In the genomic region with DNA sequence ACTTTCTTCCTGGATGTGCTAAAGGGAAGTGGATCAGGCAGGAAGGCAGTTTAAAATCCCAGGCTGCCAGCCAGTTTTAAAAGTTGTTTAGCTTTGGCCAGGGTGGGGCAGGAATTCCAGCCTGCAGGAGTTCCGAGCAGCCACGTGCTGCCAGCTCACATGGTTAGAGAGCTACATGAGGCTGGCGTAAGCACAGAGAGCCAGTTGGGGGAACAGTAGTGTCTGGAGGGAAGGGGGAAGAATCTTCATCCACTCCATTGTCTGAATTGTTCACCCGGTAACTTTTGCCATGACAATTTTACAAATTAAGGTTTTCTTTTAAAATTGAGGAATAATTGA, we compare ENCODE assay signal across 8 cellular contexts. TPM values are rescaled to one million over a fixed set of nuclear protein-coding genes. Genes with fewer than 3 reads are reported as not detected.
DNase-seq lines count a peak whose midpoint lies in the region; ATAC-seq, FAIRE-seq and TF ChIP-seq lines count a peak whose summit lies in the region.

No MANE protein-coding gene starts in this region.

- peaks cover 92% of the 10 kb centered on the region for H3K4me1 ChIP-seq in CD4-positive, alpha-beta memory T cell (ENCODE audit: insufficient read depth, low read length)
- H3K4me1 ChIP-seq in mammary epithelial cell (ENCODE audit: insufficient read depth, low read length), result peaks cover 69% of the 10 kb centered on the region

- no peaks in the 10 kb centered on the region for H3K9me3 ChIP-seq in CD4-positive, alpha-beta memory T cell (ENCODE audit: control insufficient read depth in 1 of 2, low read length in 2 of 2)
- no peaks in the 10 kb centered on the region for H3K9me3 ChIP-seq in mammary epithelial cell (replicated peaks; ENCODE audit: insufficient read depth, low read length)

- H3K27ac Mint-ChIP-seq in CD4-positive, alpha-beta memory T cell, result peak overlapping the region; percentile 53 to 87 (median 70)
- peak overlapping the region in 1 of 2 donors; percentile 67 for H3K27ac Mint-ChIP-seq in activated naive CD4-positive, alpha-beta T cell treated with anti-CD3 and anti-CD28 coated beads, Interleukin-2, amount 50 U/mL, for 72 hours

- peaks cover 35 to 37% of the 10 kb centered on the region in 2 donors for H3K36me3 Mint-ChIP-seq in CD4-positive, alpha-beta memory T cell
- H3K36me3 Mint-ChIP-seq in activated naive CD4-positive, alpha-beta T cell treated with anti-CD3 and anti-CD28 coated beads, Interleukin-2, amount 50 U/mL, for 72 hours, result peaks cover 12 to 36% of the 10 kb centered on the region in 2 donors

- 0% methylated on average over 3 of the region's 4 CpGs for WGBS in mammary epithelial cell (ENCODE audit: low coverage, missing lambda C conversion rate)

- peak overlapping the region; percentile 46 for H3K27ac ChIP-seq in CD4-positive, alpha-beta memory T cell (ENCODE audit: low read depth, low read length)
- H3K27ac ChIP-seq in mammary epithelial cell (ENCODE audit: insufficient read depth, low read depth, low read length) (peak overlapping the region; percentile 74), temporal lobe (ENCODE audit: low read depth, low read length) (peak overlapping the region; percentile 97)

- TF ChIP-seq CTCF in mammary epithelial cell (conservative IDR thresholded peaks at IDR 0.05 in 1 of 2, IDR thresholded peaks at IDR 0.05 in 1 of 2; ENCODE audit: extremely low read depth in 1 of 2, insufficient read depth in 1 of 2, low read depth in 1 of 2, low read length in 2 of 2), result no peak

- CTCF ChIA-PET in CD4-positive, alpha-beta memory T cell (lab: Charles Lee; ENCODE audit: partially characterized antibody), result no interaction called here
- CTCF ChIA-PET in mammary epithelial cell (lab: Charles Lee; ENCODE audit: low non-redundant PET), result no interaction called here

- ATAC-seq in left colon (peak; percentile 65), HG03095 (IDR thresholded peaks at IDR 0.05; ENCODE audit: unreplicated experiment) (no peak)
- no peak for ATAC-seq in activated naive CD4-positive, alpha-beta T cell treated with anti-CD3 and anti-CD28 coated beads, Interleukin-2, amount 50 U/mL, for 72 hours

- dilution Hi-C loops in mammary epithelial cell (cut with HindIII; ENCODE audit: low sequenced_read_pairs), result no loop called here

- POLR2A ChIA-PET in CD4-positive, alpha-beta memory T cell (lab: Charles Lee; ENCODE audit: partially characterized antibody), result no interaction called here

- H3K9ac ChIP-seq in mammary epithelial cell (ENCODE audit: insufficient read depth, low read length), result peak overlapping the region; percentile 66

- peak overlapping the region; percentile 48 for H2AFZ ChIP-seq in mammary epithelial cell (ENCODE audit: low read depth, low read length)

- H3K4me2 ChIP-seq in mammary epithelial cell (ENCODE audit: insufficient read depth, low read depth, low read length), result peak overlapping the region; percentile 38

- in situ Hi-C loops in mammary epithelial cell (cut with MboI; ENCODE audit: low sequenced_read_pairs in 2 of 2), result no loop called here

- H3K27me3 Mint-ChIP-seq in CD4-positive, alpha-beta memory T cell, result no peaks in the 10 kb centered on the region

- H3K4me3 ChIP-seq in CD4-positive, alpha-beta memory T cell (ENCODE audit: low read length in 2 of 2), result no peak overlapping the region
- H3K4me3 ChIP-seq in mammary epithelial cell (replicated peaks in 1 of 3; ENCODE audit: insufficient read depth in 1 of 3, low read depth in 2 of 3, low read length in 3 of 3), result no peak overlapping the region

- H3K36me3 ChIP-seq in CD4-positive, alpha-beta memory T cell (ENCODE audit: insufficient read depth, low read length), result peaks cover 31% of the 10 kb centered on the region
- peaks cover 7% of the 10 kb centered on the region for H3K36me3 ChIP-seq in mammary epithelial cell (ENCODE audit: insufficient read depth, low read length)

- intact Hi-C loops in CD4-positive, alpha-beta memory T cell (cut with micrococcal nuclease), result no loop called here
- intact Hi-C loops in mammary epithelial cell (cut with micrococcal nuclease) (no loop called here), left colon (cut with DNase I, micrococcal nuclease) (no loop called here)

- BruUV-seq in mammary epithelial cell (replicated peaks; lab: Mats Ljungman, UMichigan), result no TSS peak

- H3K4me1 Mint-ChIP-seq in CD4-positive, alpha-beta memory T cell, result peaks cover 52 to 84% (median 66%) of the 10 kb centered on the region in 4 donors

- H4K20me1 ChIP-seq in mammary epithelial cell (ENCODE audit: insufficient read depth, low read length), result no peaks in the 10 kb centered on the region

- FAIRE-seq in GM19239 (lab: Jason Lieb, UNC), result no peak

- H3K4me3 Mint-ChIP-seq in CD4-positive, alpha-beta memory T cell, result peak overlapping the region in 2 of 8 donors; percentile 52 to 62

- no peak for DNase-seq in CD4-positive, alpha-beta memory T cell
- DNase-seq in NCI-H1048 (lab: John Stamatoyannopoulos, UW) (peak; percentile 26), mammary epithelial cell (peak; percentile 78), left colon (peak; percentile 85 to 96), GM19239 (ENCODE audit: insufficient read length, low spot score) (no peak)
- no peak for DNase-seq in activated naive CD4-positive, alpha-beta T cell treated with anti-CD3 and anti-CD28 coated beads, Interleukin-2, amount 50 U/mL, for 72 hours (ENCODE audit: low spot score in 2 of 2)

- H3K27me3 ChIP-seq in CD4-positive, alpha-beta memory T cell (ENCODE audit: insufficient read depth, low read length), result no peaks in the 10 kb centered on the region
- H3K27me3 ChIP-seq in mammary epithelial cell (ENCODE audit: insufficient read depth, low read length), result no peaks in the 10 kb centered on the region

- peaks cover 3% of the 10 kb centered on the region for H3K79me2 ChIP-seq in mammary epithelial cell (ENCODE audit: insufficient read depth, low read length)

- H3K9me3 Mint-ChIP-seq in CD4-positive, alpha-beta memory T cell, result no peaks in the 10 kb centered on the region
- H3K9me3 Mint-ChIP-seq in activated naive CD4-positive, alpha-beta T cell treated with anti-CD3 and anti-CD28 coated beads, Interleukin-2, amount 50 U/mL, for 72 hours, result no peaks in the 10 kb centered on the region

RNA-seq across cellular contexts. Expression of a gene that starts 12.0 kb away (rescaled TPM):
- total RNA-seq in CD4-positive, alpha-beta memory T cell, result 100 to 1,000 TPM; 410 to 420 TPM
- polyA plus RNA-seq in CD4-positive, alpha-beta memory T cell, result 10 to 100 TPM; 25.9 to 55.9 TPM
- total RNA-seq in mammary epithelial cell, result 10 to 100 TPM in 1 of 2 donors, 1 to 10 TPM in 1; 5.5 to 55.5 TPM
- 45.8 TPM for polyA plus RNA-seq in mammary epithelial cell
- 80.2 TPM for polyA minus RNA-seq in mammary epithelial cell
- total RNA-seq in left colon, result 10 to 100 TPM; 19.5 to 33.5 TPM
- 6.6 TPM for total RNA-seq in temporal lobe
- 100 to 1,000 TPM in 1 of 2 donors, 10 to 100 TPM in 1; 72.9 to 168 TPM for total RNA-seq in activated naive CD4-positive, alpha-beta T cell treated with anti-CD3 and anti-CD28 coated beads, Interleukin-2, amount 50 U/mL, for 72 hours

RNA-seq across cellular contexts. Expression of a gene that starts 12.2 kb away (rescaled TPM):
- 10 to 100 TPM; 10.4 to 11.1 TPM for total RNA-seq in CD4-positive, alpha-beta memory T cell
- 10 to 100 TPM; 14.5 to 16.8 TPM for polyA plus RNA-seq in CD4-positive, alpha-beta memory T cell
- total RNA-seq in mammary epithelial cell (10 to 100 TPM; 14.9 to 15.5 TPM), left colon (10 to 100 TPM; 14.2 to 19.3 TPM), temporal lobe (4.2 TPM)
- 11.5 TPM for polyA plus RNA-seq in mammary epithelial cell
- polyA minus RNA-seq in mammary epithelial cell, result 22.3 TPM
- total RNA-seq in activated naive CD4-positive, alpha-beta T cell treated with anti-CD3 and anti-CD28 coated beads, Interleukin-2, amount 50 U/mL, for 72 hours, result 10 to 100 TPM; 10.6 to 17.8 TPM

RNA-seq across cellular contexts. Expression of a gene that starts 21.6 kb away (rescaled TPM):
- total RNA-seq in CD4-positive, alpha-beta memory T cell, result 10 to 100 TPM; 52.2 to 56.7 TPM
- 1 to 10 TPM in 1 of 2 donors, under 1 TPM in 1; 0.56 to 1.9 TPM for polyA plus RNA-seq in CD4-positive, alpha-beta memory T cell
- total RNA-seq in mammary epithelial cell, result 10 to 100 TPM; 56.8 to 72.2 TPM
- 33.5 TPM for polyA plus RNA-seq in mammary epithelial cell
- 47.9 TPM for polyA minus RNA-seq in mammary epithelial cell
- 10 to 100 TPM; 80.5 to 82.2 TPM for total RNA-seq in left colon
- 31.0 TPM for total RNA-seq in temporal lobe
- 10 to 100 TPM; 34.4 to 48.1 TPM for total RNA-seq in activated naive CD4-positive, alpha-beta T cell treated with anti-CD3 and anti-CD28 coated beads, Interleukin-2, amount 50 U/mL, for 72 hours

RNA-seq across cellular contexts. Expression of a gene that starts 26.9 kb away (rescaled TPM):
- total RNA-seq in CD4-positive, alpha-beta memory T cell, result not detected
- polyA plus RNA-seq in CD4-positive, alpha-beta memory T cell, result under 1 TPM in 1 of 2 donors, not detected in 1; 0.15 TPM
- total RNA-seq in mammary epithelial cell (under 1 TPM; 0.17 to 0.26 TPM), left colon (under 1 TPM in 1 of 2 donors, not detected in 1; 0.14 TPM), temporal lobe (0.98 TPM)
- polyA plus RNA-seq in mammary epithelial cell, result 0.08 TPM
- polyA minus RNA-seq in mammary epithelial cell, result not detected
- total RNA-seq in activated naive CD4-positive, alpha-beta T cell treated with anti-CD3 and anti-CD28 coated beads, Interleukin-2, amount 50 U/mL, for 72 hours, result under 1 TPM in 1 of 2 donors, not detected in 1; 0.14 TPM

RNA-seq across cellular contexts. Expression of a gene that starts 38.5 kb away (rescaled TPM):
- 10 to 100 TPM; 45.2 to 49.3 TPM for total RNA-seq in CD4-positive, alpha-beta memory T cell
- polyA plus RNA-seq in CD4-positive, alpha-beta memory T cell, result 1 to 10 TPM; 1.2 to 8.5 TPM
- total RNA-seq in mammary epithelial cell (10 to 100 TPM; 27.7 to 37.9 TPM), left colon (10 to 100 TPM; 72.1 to 74.0 TPM), temporal lobe (8.1 TPM)
- 14.6 TPM for polyA plus RNA-seq in mammary epithelial cell
- 43.1 TPM for polyA minus RNA-seq in mammary epithelial cell
- total RNA-seq in activated naive CD4-positive, alpha-beta T cell treated with anti-CD3 and anti-CD28 coated beads, Interleukin-2, amount 50 U/mL, for 72 hours, result 10 to 100 TPM; 22.5 to 30.1 TPM

Comparison
In these comparisons a context has a peak if more than half of its experiments do, and no peak if none do; other contexts are left out.
1. DNase-seq: peak in NCI-H1048 (single experiment), mammary epithelial cell (single experiment) and left colon (2 of 2); none in CD4-positive, alpha-beta memory T cell (0 of 5), GM19239 (single experiment) and activated naive CD4-positive, alpha-beta T cell treated with anti-CD3 and anti-CD28 coated beads, Interleukin-2, amount 50 U/mL, for 72 hours (0 of 2).
2. H3K27ac ChIP-seq: peak in every context shown above with its lines; median percentile 97 in temporal lobe; 74 in mammary epithelial cell; 46 in CD4-positive, alpha-beta memory T cell.